Comparison of ENCODE assay signal across 1 cellular context in the genomic region with DNA sequence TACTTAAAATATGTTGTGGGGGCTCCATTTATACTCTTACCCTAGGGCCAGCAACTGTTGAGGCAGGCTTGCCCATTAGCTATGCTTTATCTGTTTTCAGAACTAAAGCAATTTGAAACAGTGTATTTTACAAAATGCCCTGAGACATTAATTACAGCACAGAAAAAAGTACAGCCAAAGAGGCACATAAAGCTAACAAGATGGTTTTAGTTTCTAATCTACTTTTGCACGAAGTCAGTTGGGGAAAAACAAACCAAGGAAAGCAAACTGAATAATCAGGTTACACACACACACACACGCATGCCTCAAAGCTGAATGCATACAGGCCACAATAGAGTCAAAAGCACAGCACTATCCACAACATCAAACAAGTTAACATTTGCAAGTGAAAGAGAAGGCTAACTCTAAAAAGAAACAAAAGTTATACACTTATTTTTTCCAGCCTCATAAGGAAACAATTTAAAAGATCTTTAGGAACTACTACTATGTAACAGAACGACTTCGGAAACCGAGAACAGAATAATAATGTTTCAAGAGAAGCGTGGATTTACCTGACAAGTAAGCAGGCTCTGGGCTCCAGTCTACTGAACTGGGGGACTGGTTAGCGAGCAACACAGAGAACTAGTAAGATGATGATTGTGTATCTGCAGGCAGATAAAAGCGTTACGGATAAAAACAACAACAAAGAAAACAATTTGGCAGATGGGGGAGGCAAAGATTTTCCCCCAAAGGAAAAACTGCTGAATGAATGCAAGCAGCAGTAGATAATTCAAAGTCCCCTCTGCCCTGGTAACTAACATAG.
TF ChIP-seq lines count a peak whose summit lies in the region.

No MANE protein-coding gene starts in this region.

TF ChIP-seq in WTC11, 78 proteins besides CTCF, POLR2A, EP300 and RAD21 (continued from another document):
- TF ChIP-seq, protein P1, sequence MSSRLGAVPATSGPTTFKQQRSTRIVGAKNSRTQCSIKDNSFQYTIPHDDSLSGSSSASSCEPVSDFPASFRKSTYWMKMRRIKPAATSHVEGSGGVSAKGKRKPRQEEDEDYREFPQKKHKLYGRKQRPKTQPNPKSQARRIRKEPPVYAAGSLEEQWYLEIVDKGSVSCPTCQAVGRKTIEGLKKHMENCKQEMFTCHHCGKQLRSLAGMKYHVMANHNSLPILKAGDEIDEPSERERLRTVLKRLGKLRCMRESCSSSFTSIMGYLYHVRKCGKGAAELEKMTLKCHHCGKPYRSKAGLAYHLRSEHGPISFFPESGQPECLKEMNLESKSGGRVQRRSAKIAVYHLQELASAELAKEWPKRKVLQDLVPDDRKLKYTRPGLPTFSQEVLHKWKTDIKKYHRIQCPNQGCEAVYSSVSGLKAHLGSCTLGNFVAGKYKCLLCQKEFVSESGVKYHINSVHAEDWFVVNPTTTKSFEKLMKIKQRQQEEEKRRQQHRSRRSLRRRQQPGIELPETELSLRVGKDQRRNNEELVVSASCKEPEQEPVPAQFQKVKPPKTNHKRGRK (CRISPR knock-in tag; IDR thresholded peaks at IDR 0.05; ENCODE audit: borderline replicate concordance): no peak
- TF ChIP-seq, protein P2, sequence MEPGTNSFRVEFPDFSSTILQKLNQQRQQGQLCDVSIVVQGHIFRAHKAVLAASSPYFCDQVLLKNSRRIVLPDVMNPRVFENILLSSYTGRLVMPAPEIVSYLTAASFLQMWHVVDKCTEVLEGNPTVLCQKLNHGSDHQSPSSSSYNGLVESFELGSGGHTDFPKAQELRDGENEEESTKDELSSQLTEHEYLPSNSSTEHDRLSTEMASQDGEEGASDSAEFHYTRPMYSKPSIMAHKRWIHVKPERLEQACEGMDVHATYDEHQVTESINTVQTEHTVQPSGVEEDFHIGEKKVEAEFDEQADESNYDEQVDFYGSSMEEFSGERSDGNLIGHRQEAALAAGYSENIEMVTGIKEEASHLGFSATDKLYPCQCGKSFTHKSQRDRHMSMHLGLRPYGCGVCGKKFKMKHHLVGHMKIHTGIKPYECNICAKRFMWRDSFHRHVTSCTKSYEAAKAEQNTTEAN (CRISPR knock-in tag; IDR thresholded peaks at IDR 0.05): no peak
- TF ChIP-seq GTF2I (CRISPR knock-in tag; conservative IDR thresholded peaks at IDR 0.05) (no peak), ZNF219 (CRISPR knock-in tag; IDR thresholded peaks at IDR 0.05; ENCODE audit: borderline replicate concordance) (no peak), JUN (CRISPR knock-in tag; IDR thresholded peaks at IDR 0.05) (no peak), ZNF263 (CRISPR knock-in tag; IDR thresholded peaks at IDR 0.05; ENCODE audit: low read depth) (no peak)
- TF ChIP-seq, protein P3, sequence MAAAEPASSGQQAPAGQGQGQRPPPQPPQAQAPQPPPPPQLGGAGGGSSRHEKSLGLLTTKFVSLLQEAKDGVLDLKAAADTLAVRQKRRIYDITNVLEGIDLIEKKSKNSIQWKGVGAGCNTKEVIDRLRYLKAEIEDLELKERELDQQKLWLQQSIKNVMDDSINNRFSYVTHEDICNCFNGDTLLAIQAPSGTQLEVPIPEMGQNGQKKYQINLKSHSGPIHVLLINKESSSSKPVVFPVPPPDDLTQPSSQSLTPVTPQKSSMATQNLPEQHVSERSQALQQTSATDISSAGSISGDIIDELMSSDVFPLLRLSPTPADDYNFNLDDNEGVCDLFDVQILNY (CRISPR knock-in tag; IDR thresholded peaks at IDR 0.05): no peak
- TF ChIP-seq, protein P4, sequence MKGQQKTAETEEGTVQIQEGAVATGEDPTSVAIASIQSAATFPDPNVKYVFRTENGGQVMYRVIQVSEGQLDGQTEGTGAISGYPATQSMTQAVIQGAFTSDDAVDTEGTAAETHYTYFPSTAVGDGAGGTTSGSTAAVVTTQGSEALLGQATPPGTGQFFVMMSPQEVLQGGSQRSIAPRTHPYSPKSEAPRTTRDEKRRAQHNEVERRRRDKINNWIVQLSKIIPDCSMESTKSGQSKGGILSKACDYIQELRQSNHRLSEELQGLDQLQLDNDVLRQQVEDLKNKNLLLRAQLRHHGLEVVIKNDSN (CRISPR knock-in tag; IDR thresholded peaks at IDR 0.05): no peak
- TF ChIP-seq, protein P5, sequence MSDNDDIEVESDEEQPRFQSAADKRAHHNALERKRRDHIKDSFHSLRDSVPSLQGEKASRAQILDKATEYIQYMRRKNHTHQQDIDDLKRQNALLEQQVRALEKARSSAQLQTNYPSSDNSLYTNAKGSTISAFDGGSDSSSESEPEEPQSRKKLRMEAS (CRISPR knock-in tag; IDR thresholded peaks at IDR 0.05): no peak
- TF ChIP-seq, protein P6, sequence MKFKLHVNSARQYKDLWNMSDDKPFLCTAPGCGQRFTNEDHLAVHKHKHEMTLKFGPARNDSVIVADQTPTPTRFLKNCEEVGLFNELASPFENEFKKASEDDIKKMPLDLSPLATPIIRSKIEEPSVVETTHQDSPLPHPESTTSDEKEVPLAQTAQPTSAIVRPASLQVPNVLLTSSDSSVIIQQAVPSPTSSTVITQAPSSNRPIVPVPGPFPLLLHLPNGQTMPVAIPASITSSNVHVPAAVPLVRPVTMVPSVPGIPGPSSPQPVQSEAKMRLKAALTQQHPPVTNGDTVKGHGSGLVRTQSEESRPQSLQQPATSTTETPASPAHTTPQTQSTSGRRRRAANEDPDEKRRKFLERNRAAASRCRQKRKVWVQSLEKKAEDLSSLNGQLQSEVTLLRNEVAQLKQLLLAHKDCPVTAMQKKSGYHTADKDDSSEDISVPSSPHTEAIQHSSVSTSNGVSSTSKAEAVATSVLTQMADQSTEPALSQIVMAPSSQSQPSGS (CRISPR knock-in tag; IDR thresholded peaks at IDR 0.05; ENCODE audit: borderline replicate concordance, low read depth): no peak
